In the genomic region with DNA sequence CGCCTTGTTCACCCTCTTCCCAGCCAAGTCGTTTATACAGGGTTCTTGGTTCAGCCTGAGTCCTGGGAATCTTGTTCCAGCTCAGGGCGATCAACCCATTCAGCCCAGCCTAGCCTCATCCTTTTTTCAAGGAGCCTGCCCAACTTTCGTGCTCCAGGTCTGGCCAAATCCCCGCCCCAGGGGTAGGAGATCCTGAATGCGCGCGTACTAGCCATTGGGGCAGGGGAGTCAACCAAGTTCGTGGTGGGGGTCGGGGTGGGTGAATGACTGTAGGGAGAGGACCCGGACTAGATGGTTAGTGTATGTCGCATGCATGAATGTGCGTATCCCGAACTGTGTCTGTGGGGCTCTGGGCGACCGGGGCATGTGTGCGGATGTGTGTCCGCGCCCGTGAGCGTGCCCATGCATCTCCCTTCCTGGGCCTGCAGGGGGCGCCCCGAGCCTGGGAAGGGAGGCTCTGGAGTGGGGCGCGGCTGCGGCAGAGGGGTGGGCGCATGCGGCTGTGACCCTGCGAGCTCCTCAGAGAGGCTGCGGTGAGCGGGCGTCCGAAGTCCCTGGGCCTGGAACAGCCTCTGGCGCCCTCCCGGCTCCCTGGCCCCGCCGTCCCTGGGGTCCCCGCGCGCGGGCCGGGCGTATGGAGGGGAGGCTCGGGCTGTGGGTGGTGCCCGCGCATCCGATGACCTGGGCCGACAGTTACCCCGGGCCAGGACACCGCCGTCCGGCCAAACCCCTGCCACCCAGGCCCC, we compare ENCODE assay signal across 8 cellular contexts. TPM values are rescaled to one million over a fixed set of nuclear protein-coding genes. Genes with fewer than 3 reads are reported as not detected.
DNase-seq lines count a peak whose midpoint lies in the region; ATAC-seq and TF ChIP-seq lines count a peak whose summit lies in the region.

No MANE protein-coding gene starts in this region.

- CTCF ChIA-PET in HEK293 (lab: Yijun Ruan, JAX), result interaction anchor here (0.5 to 7.1 kb wide), 52 partner anchors 9 to 1301 kb away, joined by 3 to 116 read pairs (median 5); a partner anchor contains a TSS
- CTCF ChIA-PET in activated CD8-positive, alpha-beta T cell treated with anti-CD3 and anti-CD28 coated beads, Interleukin-2, amount 10 ng/mL, durations not matched to agents 7 days and 5 days (lab: Charles Lee), result interaction anchor here (0.6 to 4.3 kb wide), 12 partner anchors 10 to 911 kb away, joined by 3 to 47 read pairs (median 4); a partner anchor contains a TSS

- H3K4me3 Mint-ChIP-seq in CD4-positive, CD25-positive, alpha-beta regulatory T cell, result peak overlapping the region; percentile 27 to 89 (median 66)
- peak overlapping the region; percentile 46 for H3K4me3 Mint-ChIP-seq in activated CD8-positive, alpha-beta T cell treated with anti-CD3 and anti-CD28 coated beads, Interleukin-2, amount 10 ng/mL, durations not matched to agents 7 days and 5 days

- no peaks in the 10 kb centered on the region for H3K36me3 ChIP-seq in CD4-positive, CD25-positive, alpha-beta regulatory T cell (ENCODE audit: control insufficient read depth, insufficient read depth, low read length)
- no peaks in the 10 kb centered on the region for H3K36me3 ChIP-seq in HEK293 (ENCODE audit: control insufficient read depth in 2 of 2, insufficient read depth in 1 of 2, low read length in 2 of 2)
- no peaks in the 10 kb centered on the region for H3K36me3 ChIP-seq in lower lobe of right lung

- no peaks in the 10 kb centered on the region for H3K9me3 ChIP-seq in CD4-positive, CD25-positive, alpha-beta regulatory T cell (ENCODE audit: control insufficient read depth in 2 of 2, low read length in 2 of 2)
- no peaks in the 10 kb centered on the region for H3K9me3 ChIP-seq in HEK293 (ENCODE audit: control insufficient read depth, insufficient read depth, low read depth, low read length)
- H3K9me3 ChIP-seq in lower lobe of right lung, result no peaks in the 10 kb centered on the region

- peaks cover 32% of the 10 kb centered on the region for H3K27me3 Mint-ChIP-seq in CD4-positive, CD25-positive, alpha-beta regulatory T cell
- peaks cover 21% of the 10 kb centered on the region for H3K27me3 Mint-ChIP-seq in activated CD8-positive, alpha-beta T cell treated with anti-CD3 and anti-CD28 coated beads, Interleukin-2, amount 10 ng/mL, durations not matched to agents 7 days and 5 days (ENCODE audit: low read depth)

- H3K27ac ChIP-seq in CD4-positive, CD25-positive, alpha-beta regulatory T cell (ENCODE audit: insufficient read depth, low read length, poor library complexity, severe bottlenecking), result no peak overlapping the region
- H3K27ac ChIP-seq in HEK293 (ENCODE audit: extremely low read depth, low read depth, low read length), result no peak overlapping the region
- peak overlapping the region; percentile 77 for H3K27ac ChIP-seq in lower lobe of right lung

- H3K4me1 ChIP-seq in CD4-positive, CD25-positive, alpha-beta regulatory T cell (ENCODE audit: control insufficient read depth, insufficient read depth, low read length, poor library complexity, severe bottlenecking), result peaks cover 12% of the 10 kb centered on the region
- H3K4me1 ChIP-seq in HEK293 (ENCODE audit: control insufficient read depth, insufficient read depth, low read length) (peaks cover 2% of the 10 kb centered on the region; the same call in 1 of the 2 replicates), lower lobe of right lung (peaks cover 7% of the 10 kb centered on the region)

- H3K4me3 ChIP-seq in CD4-positive, CD25-positive, alpha-beta regulatory T cell (ENCODE audit: low read depth, low read length), result no peak overlapping the region
- H3K4me3 ChIP-seq in HEK293 (ENCODE audit: low read depth, low read length) (peak overlapping the region; percentile 48), lower lobe of right lung (peak overlapping the region; percentile 82)

- intact Hi-C loops in lower lobe of right lung (cut with DNase I), result no loop called here

- H3K27me3 ChIP-seq in CD4-positive, CD25-positive, alpha-beta regulatory T cell (ENCODE audit: control insufficient read depth, insufficient read depth, low read length), result peaks cover 12% of the 10 kb centered on the region
- H3K27me3 ChIP-seq in lower lobe of right lung (ENCODE audit: low read depth), result no peaks in the 10 kb centered on the region

- POLR2A ChIA-PET in HEK293 (lab: Yijun Ruan, JAX), result interaction anchor here (0.7 kb wide), 1 partner anchor 951 kb away, joined by 3 read pairs; no protein-coding TSS in a partner anchor
- POLR2A ChIA-PET in activated CD8-positive, alpha-beta T cell treated with anti-CD3 and anti-CD28 coated beads, Interleukin-2, amount 10 ng/mL, durations not matched to agents 7 days and 5 days (lab: Charles Lee), result no interaction called here

- no peaks in the 10 kb centered on the region for H3K36me3 Mint-ChIP-seq in CD4-positive, CD25-positive, alpha-beta regulatory T cell
- no peaks in the 10 kb centered on the region for H3K36me3 Mint-ChIP-seq in activated CD8-positive, alpha-beta T cell treated with anti-CD3 and anti-CD28 coated beads, Interleukin-2, amount 10 ng/mL, durations not matched to agents 7 days and 5 days (ENCODE audit: low read depth)

- DNase-seq in CD4-positive, CD25-positive, alpha-beta regulatory T cell, result peak; percentile 54 to 78 (median 68)
- DNase-seq in NCI-H345 treated with DMSO at 0.1 percent for 48 hours (lab: John Stamatoyannopoulos, UW; ENCODE audit: unreplicated experiment) (peak; percentile 15), lower lobe of right lung (peak; percentile 79)
- DNase-seq in activated CD8-positive, alpha-beta T cell treated with anti-CD3 and anti-CD28 coated beads, Interleukin-2, amount 10 ng/mL, durations not matched to agents 7 days and 5 days, result peak; percentile 80
- DNase-seq in effector CD4-positive, alpha-beta T cell, result peak; percentile 60
- peak; percentile 80 for DNase-seq in stimulated activated CD4-positive, alpha-beta T cell treated with anti-CD3 and anti-CD28 coated beads, Interleukin-4, amount 100 ng/mL, for 24 hours

- peaks cover 0 to 3% (median 0%) of the 10 kb centered on the region in 7 donors for H3K9me3 Mint-ChIP-seq in CD4-positive, CD25-positive, alpha-beta regulatory T cell
- H3K9me3 Mint-ChIP-seq in activated CD8-positive, alpha-beta T cell treated with anti-CD3 and anti-CD28 coated beads, Interleukin-2, amount 10 ng/mL, durations not matched to agents 7 days and 5 days (ENCODE audit: insufficient read depth), result no peaks in the 10 kb centered on the region

- TF ChIP-seq CTCF in HEK293 (tag by site-specific recombination; IDR thresholded peaks at IDR 0.05) (peak; percentile 87), lower lobe of right lung (IDR thresholded peaks at IDR 0.05) (peak; percentile 95)

- H3K27ac Mint-ChIP-seq in CD4-positive, CD25-positive, alpha-beta regulatory T cell, result no peak overlapping the region
- no peak overlapping the region for H3K27ac Mint-ChIP-seq in activated CD8-positive, alpha-beta T cell treated with anti-CD3 and anti-CD28 coated beads, Interleukin-2, amount 10 ng/mL, durations not matched to agents 7 days and 5 days

- H3K4me1 Mint-ChIP-seq in CD4-positive, CD25-positive, alpha-beta regulatory T cell, result peaks cover 2 to 17% (median 12%) of the 10 kb centered on the region in 4 donors
- H3K4me1 Mint-ChIP-seq in activated CD8-positive, alpha-beta T cell treated with anti-CD3 and anti-CD28 coated beads, Interleukin-2, amount 10 ng/mL, durations not matched to agents 7 days and 5 days (ENCODE audit: low read depth), result peaks cover 5% of the 10 kb centered on the region

- ATAC-seq in CD4-positive, CD25-positive, alpha-beta regulatory T cell (ENCODE audit: low read depth in 2 of 2), result peak; percentile 80 to 84
- ATAC-seq in activated CD8-positive, alpha-beta T cell treated with anti-CD3 and anti-CD28 coated beads, Interleukin-2, amount 10 ng/mL, durations not matched to agents 7 days and 5 days, result peak; percentile 91
- ATAC-seq in lower lobe of right lung (peak; percentile 95 to 97), GM18858 (IDR thresholded peaks at IDR 0.05; ENCODE audit: unreplicated experiment) (no peak)

TF ChIP-seq in HEK293, 187 proteins besides CTCF, POLR2A, EP300 and RAD21 (continues in another document):
- TF ChIP-seq MYNN (tag by site-specific recombination; IDR thresholded peaks at IDR 0.05; ENCODE audit: borderline replicate concordance), result no peak

RNA-seq across cellular contexts. Expression of a gene that starts 8.7 kb away (rescaled TPM):
- not detected for total RNA-seq in CD4-positive, CD25-positive, alpha-beta regulatory T cell
- not detected for polyA plus RNA-seq in CD4-positive, CD25-positive, alpha-beta regulatory T cell
- total RNA-seq in activated CD8-positive, alpha-beta T cell treated with anti-CD3 and anti-CD28 coated beads, Interleukin-2, amount 10 ng/mL, durations not matched to agents 7 days and 5 days, result not detected
- 138 TPM for total RNA-seq in lower lobe of right lung

RNA-seq across cellular contexts. Expression of a gene that starts 10.1 kb away (rescaled TPM):
- total RNA-seq in CD4-positive, CD25-positive, alpha-beta regulatory T cell, result not detected
- not detected for polyA plus RNA-seq in CD4-positive, CD25-positive, alpha-beta regulatory T cell
- not detected for total RNA-seq in activated CD8-positive, alpha-beta T cell treated with anti-CD3 and anti-CD28 coated beads, Interleukin-2, amount 10 ng/mL, durations not matched to agents 7 days and 5 days
- total RNA-seq in lower lobe of right lung, result 2.4 TPM

RNA-seq across cellular contexts. Expression of a gene that starts 38.7 kb away (rescaled TPM):
- not detected for total RNA-seq in CD4-positive, CD25-positive, alpha-beta regulatory T cell
- polyA plus RNA-seq in CD4-positive, CD25-positive, alpha-beta regulatory T cell, result under 1 TPM in 1 of 4 donors, not detected in 3; 0.28 TPM
- not detected for total RNA-seq in activated CD8-positive, alpha-beta T cell treated with anti-CD3 and anti-CD28 coated beads, Interleukin-2, amount 10 ng/mL, durations not matched to agents 7 days and 5 days
- total RNA-seq in lower lobe of right lung, result not detected

RNA-seq across cellular contexts. Expression of a gene that starts 49.2 kb away (rescaled TPM):
- total RNA-seq in CD4-positive, CD25-positive, alpha-beta regulatory T cell, result 228 TPM
- 10 to 100 TPM in 2 of 4 donors, 1 to 10 TPM in 2; 7.3 to 12.3 (median 9.6) TPM for polyA plus RNA-seq in CD4-positive, CD25-positive, alpha-beta regulatory T cell
- total RNA-seq in activated CD8-positive, alpha-beta T cell treated with anti-CD3 and anti-CD28 coated beads, Interleukin-2, amount 10 ng/mL, durations not matched to agents 7 days and 5 days, result 10 to 100 TPM; 33.0 to 38.8 TPM
- 25.7 TPM for total RNA-seq in lower lobe of right lung

RNA-seq across cellular contexts. Expression of a gene that starts 54.7 kb away (rescaled TPM):
- total RNA-seq in CD4-positive, CD25-positive, alpha-beta regulatory T cell, result 222 TPM
- 10 to 100 TPM; 56.1 to 67.0 (median 60.1) TPM for polyA plus RNA-seq in CD4-positive, CD25-positive, alpha-beta regulatory T cell
- 10 to 100 TPM; 79.1 to 83.9 TPM for total RNA-seq in activated CD8-positive, alpha-beta T cell treated with anti-CD3 and anti-CD28 coated beads, Interleukin-2, amount 10 ng/mL, durations not matched to agents 7 days and 5 days
- 51.3 TPM for total RNA-seq in lower lobe of right lung

Comparison
In these comparisons a context has a peak if more than half of its experiments do, and no peak if none do; other contexts are left out.
1. DNase-seq: peak in every context shown above with its lines; median percentile 80 in activated CD8-positive, alpha-beta T cell treated with anti-CD3 and anti-CD28 coated beads, Interleukin-2, amount 10 ng/mL, durations not matched to agents 7 days and 5 days; 80 in stimulated activated CD4-positive, alpha-beta T cell treated with anti-CD3 and anti-CD28 coated beads, Interleukin-4, amount 100 ng/mL, for 24 hours; 79 in lower lobe of right lung; 68 in CD4-positive, CD25-positive, alpha-beta regulatory T cell; 60 in effector CD4-positive, alpha-beta T cell; 15 in NCI-H345 treated with DMSO at 0.1 percent for 48 hours.
2. RNA of a gene that starts 8.7 kb away (total RNA-seq): 138 TPM in lower lobe of right lung (single experiment); not detected in CD4-positive, CD25-positive, alpha-beta regulatory T cell (single experiment) and not detected in activated CD8-positive, alpha-beta T cell treated with anti-CD3 and anti-CD28 coated beads, Interleukin-2, amount 10 ng/mL, durations not matched to agents 7 days and 5 days; every median in the first group is over 100 times any median in the second.